9 cellular contexts compared by ENCODE assay signal in the genomic region with DNA sequence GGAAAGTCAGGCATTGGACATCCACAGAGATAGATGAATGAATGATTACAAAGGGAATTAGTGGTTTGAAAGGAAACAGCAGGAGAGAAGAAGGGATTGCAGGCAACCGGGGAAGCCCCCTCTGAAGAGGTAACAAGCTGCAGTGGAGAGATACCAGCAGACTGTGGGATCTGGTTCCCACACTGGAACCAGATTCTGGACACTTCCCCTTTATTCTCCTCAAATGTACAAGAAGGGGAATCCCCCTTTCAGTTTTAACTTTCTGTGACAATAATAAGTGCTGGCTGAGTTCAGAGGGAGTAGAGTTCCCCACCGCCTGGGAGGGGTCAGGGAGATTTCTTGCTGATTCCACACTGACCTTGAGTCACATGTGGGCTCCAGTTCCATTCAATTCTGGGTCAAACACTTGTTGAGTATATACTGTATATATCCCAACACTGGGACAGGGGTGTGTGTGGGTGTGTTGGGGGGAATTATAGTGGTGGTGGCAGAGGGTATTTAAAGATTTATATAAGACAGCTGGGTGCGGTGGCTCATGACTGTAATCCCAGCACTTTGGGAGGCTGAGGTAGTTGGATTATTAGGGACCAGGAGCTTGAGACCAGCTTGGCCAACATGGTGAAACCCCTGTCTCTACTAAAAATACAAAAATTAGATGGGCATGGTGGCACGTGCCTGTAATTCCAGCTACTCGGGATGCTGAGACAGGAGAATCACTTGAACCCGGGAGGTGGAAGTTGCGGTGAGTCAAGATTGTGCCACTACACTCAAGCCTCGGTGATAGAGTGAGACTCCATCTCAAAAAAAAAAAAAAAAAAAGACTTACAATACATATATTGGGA. TPM values are rescaled to one million over a fixed set of nuclear protein-coding genes. Genes with fewer than 3 reads are reported as not detected.
A peak's percentile ranks its signal among the peaks of the same experiment; 100 is the strongest.
DNase-seq lines count a peak whose midpoint lies in the region; ATAC-seq and TF ChIP-seq lines count a peak whose summit lies in the region.
"Had no signal": no experiment of that assay in that cellular context is flagged by ENCODE, and none has a peak within 500 bp of the region (broad histone marks: within the 10 kb centered on the region; RNA-seq: fewer than 3 reads in every experiment).

No MANE protein-coding gene starts in this region.

- no peaks in the 10 kb centered on the region for H3K27me3 Mint-ChIP-seq in Calu3 (ENCODE audit: unreplicated experiment)

- peak overlapping the region; percentile 67 for H3K27ac Mint-ChIP-seq in Calu3 (ENCODE audit: unreplicated experiment)

- H3K27ac ChIP-seq in KMS-11 (peak overlapping the region; percentile 12; the same call in 1 of the 2 replicates), mammary epithelial cell (ENCODE audit: insufficient read depth, low read depth, low read length) (peak overlapping the region; percentile 5), ovary (peak overlapping the region; percentile 4 to 24)

- H3K4me3 ChIP-seq in KMS-11 (IDR thresholded peaks at IDR 0.05; ENCODE audit: insufficient read depth, low read depth, low read length): no peak overlapping the region
- H3K4me3 ChIP-seq in mammary epithelial cell (replicated peaks in 1 of 3; ENCODE audit: insufficient read depth in 1 of 3, low read depth in 2 of 3, low read length in 3 of 3): no peak overlapping the region
- H3K4me3 ChIP-seq in ovary: no peak overlapping the region

- no peak for TF ChIP-seq POLR2A in ovary (IDR thresholded peaks at IDR 0.05)

- H3K4me2 ChIP-seq in KMS-11: peak overlapping the region; percentile 66
- no peak overlapping the region for H3K4me2 ChIP-seq in mammary epithelial cell (ENCODE audit: insufficient read depth, low read depth, low read length)

- peaks cover 77% of the 10 kb centered on the region for H3K4me1 Mint-ChIP-seq in Calu3 (ENCODE audit: low read depth, unreplicated experiment)

- intact Hi-C loops in Calu3 (cut with micrococcal nuclease; ENCODE audit: unreplicated experiment) (no loop called here), mammary epithelial cell (cut with micrococcal nuclease) (no loop called here), ovary (cut with DNase I) (loop anchor here in 1 of 4 donors (5.0 kb wide), 1 partner anchor 35 kb away; no protein-coding TSS in a partner anchor)

- H3K4me3 Mint-ChIP-seq in Calu3 (ENCODE audit: low read depth, unreplicated experiment): no peak overlapping the region

- no peak for TF ChIP-seq EP300 in ovary (IDR thresholded peaks at IDR 0.05)

- H3K9ac ChIP-seq in KMS-11 (no peak overlapping the region), mammary epithelial cell (ENCODE audit: insufficient read depth, low read length) (no peak overlapping the region)

- H4K20me1 ChIP-seq in KMS-11 (ENCODE audit: insufficient read depth) (no peaks in the 10 kb centered on the region), mammary epithelial cell (ENCODE audit: insufficient read depth, low read length) (no peaks in the 10 kb centered on the region)

- 83% methylated on average over 7 of the region's 8 CpGs for WGBS in mammary epithelial cell (ENCODE audit: low coverage, missing lambda C conversion rate)
- WGBS in ovary, 3 donors: 66 to 75% (median 68%) methylated on average over 8 of the region's 8 CpGs

- H3K36me3 Mint-ChIP-seq in Calu3 (ENCODE audit: insufficient read depth, unreplicated experiment): peaks cover 41% of the 10 kb centered on the region

- CTCF ChIA-PET in Calu3 (lab: Charles Lee): interaction anchor here (0.7 to 1.2 kb wide), 2 partner anchors 15 to 119 kb away, joined by 3 read pairs; no protein-coding TSS in a partner anchor
- CTCF ChIA-PET in mammary epithelial cell (lab: Charles Lee; ENCODE audit: low non-redundant PET): no interaction called here

- H3K36me3 ChIP-seq in KMS-11 (ENCODE audit: insufficient read depth) (no peaks in the 10 kb centered on the region), mammary epithelial cell (ENCODE audit: insufficient read depth, low read length) (no peaks in the 10 kb centered on the region), ovary (no peaks in the 10 kb centered on the region)

- TF ChIP-seq CTCF in Calu3 (IDR thresholded peaks at IDR 0.05; ENCODE audit: unreplicated experiment): no peak
- no peak for TF ChIP-seq CTCF in KMS-11 (conservative IDR thresholded peaks at IDR 0.05; ENCODE audit: low read depth, low read length)
- TF ChIP-seq CTCF in mammary epithelial cell (conservative IDR thresholded peaks at IDR 0.05 in 1 of 2, IDR thresholded peaks at IDR 0.05 in 1 of 2; ENCODE audit: extremely low read depth in 1 of 2, insufficient read depth in 1 of 2, low read depth in 1 of 2, low read length in 2 of 2): no peak
- TF ChIP-seq CTCF in ovary (IDR thresholded peaks at IDR 0.05): no peak

- dilution Hi-C loops in mammary epithelial cell (cut with HindIII; ENCODE audit: low sequenced_read_pairs): no loop called here

- H3K27me3 ChIP-seq in KMS-11 (ENCODE audit: insufficient read depth, low read depth) (no peaks in the 10 kb centered on the region), mammary epithelial cell (ENCODE audit: insufficient read depth, low read length) (no peaks in the 10 kb centered on the region), ovary (no peaks in the 10 kb centered on the region)

- no peak overlapping the region for H2AFZ ChIP-seq in KMS-11 (ENCODE audit: low read depth)
- no peak overlapping the region for H2AFZ ChIP-seq in mammary epithelial cell (ENCODE audit: low read depth, low read length)

- no peaks in the 10 kb centered on the region for H3K9me3 Mint-ChIP-seq in Calu3 (ENCODE audit: low read depth, unreplicated experiment)

- no peak for ATAC-seq in GM19467 (IDR thresholded peaks at IDR 0.05; ENCODE audit: unreplicated experiment)
- no peak for ATAC-seq in HG02938 (IDR thresholded peaks at IDR 0.05; ENCODE audit: unreplicated experiment)

- DNase-seq in Calu3 (no peak), mammary epithelial cell (no peak), ovary (no peak), AG08396 (ENCODE audit: low spot score) (no peak), NCI-H1092 treated with DMSO at 0.1 percent for 48 hours (lab: John Stamatoyannopoulos, UW) (no peak)
- DNase-seq: T1000 had no signal

- in situ Hi-C loops in mammary epithelial cell (cut with MboI; ENCODE audit: low sequenced_read_pairs in 2 of 2): no loop called here

- H3K9me3 ChIP-seq in mammary epithelial cell (replicated peaks; ENCODE audit: insufficient read depth, low read length) (no peaks in the 10 kb centered on the region), ovary (no peaks in the 10 kb centered on the region)

- no peaks in the 10 kb centered on the region for H3K79me2 ChIP-seq in KMS-11 (ENCODE audit: insufficient read depth, low read depth)
- H3K79me2 ChIP-seq in mammary epithelial cell (ENCODE audit: insufficient read depth, low read length): no peaks in the 10 kb centered on the region

- H3K4me1 ChIP-seq in KMS-11 (ENCODE audit: low read depth, poor library complexity, severe bottlenecking) (peaks cover 95% of the 10 kb centered on the region), mammary epithelial cell (ENCODE audit: insufficient read depth, low read length) (peaks cover 60% of the 10 kb centered on the region), ovary (ENCODE audit: insufficient read depth) (peaks cover 47% of the 10 kb centered on the region)

- no TSS peak for BruUV-seq in Calu3 (replicated peaks; lab: Mats Ljungman, UMichigan)
- BruUV-seq in mammary epithelial cell (replicated peaks; lab: Mats Ljungman, UMichigan): no TSS peak

RNA-seq across cellular contexts. Expression of a gene that starts 16.5 kb away (rescaled TPM):
- total RNA-seq in Calu3 (2022): 294 and 326 TPM in 2 replicates
- 1,000 to 10,000 TPM in 1 of 2 donors, 100 to 1,000 TPM in 1; 772 to 1,235 TPM for total RNA-seq in mammary epithelial cell
- 542 TPM for polyA plus RNA-seq in mammary epithelial cell
- polyA minus RNA-seq in mammary epithelial cell: 521 TPM
- total RNA-seq in ovary: 1,000 to 10,000 TPM in 2 of 7 donors, 100 to 1,000 TPM in 5; 229 to 1,952 (median 524) TPM
- 100 to 1,000 TPM in 1 of 2 donors, 10 to 100 TPM in 1; 46.6 to 529 TPM for polyA plus RNA-seq in ovary

RNA-seq across cellular contexts. Expression of a gene that starts 41.2 kb away (rescaled TPM):
- 51.3 and 59.3 TPM in 2 replicates for total RNA-seq in Calu3 (2022)
- 10 to 100 TPM; 40.2 to 54.5 TPM for total RNA-seq in mammary epithelial cell
- polyA plus RNA-seq in mammary epithelial cell: 36.9 TPM
- polyA minus RNA-seq in mammary epithelial cell: 24.3 TPM
- total RNA-seq in ovary: 10 to 100 TPM; 21.6 to 53.5 (median 31.1) TPM
- polyA plus RNA-seq in ovary: 10 to 100 TPM; 22.5 to 53.9 TPM

RNA-seq across cellular contexts. Expression of a gene that starts 41.5 kb away (rescaled TPM):
- 118 and 119 TPM in 2 replicates for total RNA-seq in Calu3 (2022)
- total RNA-seq in mammary epithelial cell: 10 to 100 TPM; 66.4 to 87.2 TPM
- polyA plus RNA-seq in mammary epithelial cell: 53.8 TPM
- 4.8 TPM for polyA minus RNA-seq in mammary epithelial cell
- total RNA-seq in ovary: 100 to 1,000 TPM in 5 of 7 donors, 10 to 100 TPM in 2; 71.6 to 136 (median 112) TPM
- 100 to 1,000 TPM; 154 to 160 TPM for polyA plus RNA-seq in ovary
